1 cellular context compared by ENCODE assay signal in the genomic region with DNA sequence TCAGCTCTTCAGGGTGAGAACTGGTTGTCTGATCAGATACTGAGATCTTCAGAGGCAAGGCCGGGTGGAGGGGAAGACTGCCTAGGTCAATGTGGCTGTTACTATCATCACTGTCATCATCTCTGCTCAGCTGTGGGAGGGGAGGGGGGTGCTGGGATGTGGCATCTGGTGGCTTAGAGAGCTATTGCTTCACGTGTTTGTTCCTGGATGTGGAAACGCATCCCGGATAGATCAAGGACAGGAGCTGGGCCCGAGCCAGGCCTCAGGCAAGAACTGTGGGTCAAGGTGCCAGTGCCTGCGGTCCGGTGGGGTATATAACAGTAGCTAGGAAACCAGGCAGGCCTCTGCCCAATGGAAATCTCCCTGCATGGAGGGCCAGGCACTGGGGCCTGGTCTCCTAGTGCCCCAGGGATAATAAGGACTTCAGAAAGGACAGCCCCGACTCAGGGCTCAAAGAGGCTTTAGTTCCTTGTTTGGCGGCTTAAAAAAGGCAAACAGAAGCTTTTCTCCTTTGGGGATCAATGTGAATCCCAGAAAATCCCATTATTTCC.
TF ChIP-seq lines count a peak whose summit lies in the region.

No MANE protein-coding gene starts in this region.

TF ChIP-seq in GM23338, 12 proteins besides CTCF, POLR2A, EP300 and RAD21 (continued from another document):
- TF ChIP-seq ZNF462 (CRISPR knock-in tag; IDR thresholded peaks at IDR 0.05) (no peak), CREB1 (CRISPR knock-in tag; IDR thresholded peaks at IDR 0.05; ENCODE audit: low read depth) (no peak), NANOG (IDR thresholded peaks at IDR 0.05; ENCODE audit: borderline replicate concordance) (no peak), EZH2 (IDR thresholded peaks at IDR 0.05; ENCODE audit: low read depth, unreplicated experiment) (no peak)
